1 cellular context compared by ENCODE assay signal in the genomic region with DNA sequence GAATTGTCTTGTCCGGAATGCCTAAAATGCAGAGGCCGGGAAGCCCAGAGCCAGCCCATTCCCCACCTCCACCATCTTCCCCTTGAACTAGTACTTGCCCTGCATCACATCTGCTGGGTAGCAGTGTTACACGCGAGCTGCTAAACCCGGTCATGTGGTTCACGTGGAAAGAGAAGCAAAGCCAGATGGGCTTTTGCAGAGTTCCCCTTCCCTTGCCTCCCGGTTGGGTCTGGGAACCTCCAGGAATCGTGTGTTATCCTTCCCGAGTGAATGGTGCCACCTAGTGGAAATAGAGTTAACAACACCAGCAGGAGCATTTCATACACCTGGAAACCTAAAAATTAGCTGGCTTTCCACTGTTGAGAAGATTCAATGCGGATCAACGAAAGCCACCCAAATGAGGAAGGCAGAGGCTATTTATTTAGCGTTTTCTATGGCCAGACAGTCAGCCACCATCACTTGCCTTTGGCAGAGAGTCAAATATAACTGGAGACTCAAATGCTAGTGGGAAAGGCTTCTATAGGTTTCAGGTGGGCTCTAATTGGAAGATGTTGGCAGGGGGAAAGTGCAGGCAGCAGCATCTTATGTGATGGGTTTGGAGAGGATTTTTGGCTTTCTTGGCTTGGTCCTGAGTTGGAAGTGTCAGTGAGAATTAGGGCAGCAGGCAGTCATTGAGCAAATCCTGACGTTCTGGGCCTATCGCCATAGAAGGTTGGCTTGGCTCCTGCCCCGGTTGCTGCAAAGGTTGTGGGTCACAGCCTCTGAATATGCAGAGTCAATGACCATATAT.
TF ChIP-seq lines count a peak whose summit lies in the region.

No MANE protein-coding gene starts in this region.

TF ChIP-seq in K562, 482 proteins besides CTCF, POLR2A, EP300 and RAD21 (continued from another document and continues in another):
- TF ChIP-seq, protein P1, sequence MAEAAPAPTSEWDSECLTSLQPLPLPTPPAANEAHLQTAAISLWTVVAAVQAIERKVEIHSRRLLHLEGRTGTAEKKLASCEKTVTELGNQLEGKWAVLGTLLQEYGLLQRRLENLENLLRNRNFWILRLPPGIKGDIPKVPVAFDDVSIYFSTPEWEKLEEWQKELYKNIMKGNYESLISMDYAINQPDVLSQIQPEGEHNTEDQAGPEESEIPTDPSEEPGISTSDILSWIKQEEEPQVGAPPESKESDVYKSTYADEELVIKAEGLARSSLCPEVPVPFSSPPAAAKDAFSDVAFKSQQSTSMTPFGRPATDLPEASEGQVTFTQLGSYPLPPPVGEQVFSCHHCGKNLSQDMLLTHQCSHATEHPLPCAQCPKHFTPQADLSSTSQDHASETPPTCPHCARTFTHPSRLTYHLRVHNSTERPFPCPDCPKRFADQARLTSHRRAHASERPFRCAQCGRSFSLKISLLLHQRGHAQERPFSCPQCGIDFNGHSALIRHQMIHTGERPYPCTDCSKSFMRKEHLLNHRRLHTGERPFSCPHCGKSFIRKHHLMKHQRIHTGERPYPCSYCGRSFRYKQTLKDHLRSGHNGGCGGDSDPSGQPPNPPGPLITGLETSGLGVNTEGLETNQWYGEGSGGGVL (CRISPR knock-in tag; IDR thresholded peaks at IDR 0.05) = no peak
- TF ChIP-seq ZBTB7A (IDR thresholded peaks at IDR 0.05; ENCODE audit: borderline replicate concordance, control insufficient read depth, low read depth, low read length) (no peak), ILF3 (IDR thresholded peaks at IDR 0.05; ENCODE audit: borderline replicate concordance) (no peak), TBL1XR1 (IDR thresholded peaks at IDR 0.05; ENCODE audit: low read length in 2 of 2) (0 out of 4 replicates have a peak, but pooled peaks of 1 of the 2 experiments have one; percentile 12), ZNF77 (CRISPR knock-in tag; IDR thresholded peaks at IDR 0.05) (no peak), HMG20A (CRISPR knock-in tag; conservative IDR thresholded peaks at IDR 0.05) (no peak), HSF4 (CRISPR knock-in tag; IDR thresholded peaks at IDR 0.05; ENCODE audit: borderline replicate concordance) (no peak), ZNF232 (CRISPR knock-in tag; IDR thresholded peaks at IDR 0.05) (no peak), CBX3 (IDR thresholded peaks at IDR 0.05; ENCODE audit: borderline replicate concordance in 1 of 2, low read length in 2 of 2) (no peak), FOXA1 (IDR thresholded peaks at IDR 0.05; ENCODE audit: borderline replicate concordance) (no peak), SAFB (IDR thresholded peaks at IDR 0.05; ENCODE audit: borderline replicate concordance, low read depth, low read length) (no peak), ZNF57 (CRISPR knock-in tag; IDR thresholded peaks at IDR 0.05) (no peak), SP2 (IDR thresholded peaks at IDR 0.05; ENCODE audit: extremely low read depth, low read depth, low read length, poor library complexity, severe bottlenecking) (no peak), CHCHD3 (CRISPR knock-in tag; IDR thresholded peaks at IDR 0.05) (no peak), ARID1B (IDR thresholded peaks at IDR 0.05) (no peak), HNRNPH1 (optimal IDR thresholded peaks at IDR 0.05; ENCODE audit: low read depth, low read length) (no peak), TRIM24 (IDR thresholded peaks at IDR 0.05) (no peak), KLF6 (CRISPR knock-in tag; IDR thresholded peaks at IDR 0.05; ENCODE audit: borderline replicate concordance) (no peak), NR3C1 (CRISPR knock-in tag; IDR thresholded peaks at IDR 0.05) (no peak), TEAD4 (IDR thresholded peaks at IDR 0.05; ENCODE audit: low read length) (peak; percentile 44; the same call in 1 of the 2 replicates), TEAD4 (CRISPR knock-in tag; IDR thresholded peaks at IDR 0.05; ENCODE audit: borderline replicate concordance) (no peak; the same call in 1 of the 2 replicates), NFYB (IDR thresholded peaks at IDR 0.05; ENCODE audit: extremely low read depth, insufficient read length) (no peak), NBN (IDR thresholded peaks at IDR 0.05; ENCODE audit: low read depth) (no peak), PHF20 (IDR thresholded peaks at IDR 0.05; ENCODE audit: partially characterized antibody) (no peak)
- TF ChIP-seq, protein P2, sequence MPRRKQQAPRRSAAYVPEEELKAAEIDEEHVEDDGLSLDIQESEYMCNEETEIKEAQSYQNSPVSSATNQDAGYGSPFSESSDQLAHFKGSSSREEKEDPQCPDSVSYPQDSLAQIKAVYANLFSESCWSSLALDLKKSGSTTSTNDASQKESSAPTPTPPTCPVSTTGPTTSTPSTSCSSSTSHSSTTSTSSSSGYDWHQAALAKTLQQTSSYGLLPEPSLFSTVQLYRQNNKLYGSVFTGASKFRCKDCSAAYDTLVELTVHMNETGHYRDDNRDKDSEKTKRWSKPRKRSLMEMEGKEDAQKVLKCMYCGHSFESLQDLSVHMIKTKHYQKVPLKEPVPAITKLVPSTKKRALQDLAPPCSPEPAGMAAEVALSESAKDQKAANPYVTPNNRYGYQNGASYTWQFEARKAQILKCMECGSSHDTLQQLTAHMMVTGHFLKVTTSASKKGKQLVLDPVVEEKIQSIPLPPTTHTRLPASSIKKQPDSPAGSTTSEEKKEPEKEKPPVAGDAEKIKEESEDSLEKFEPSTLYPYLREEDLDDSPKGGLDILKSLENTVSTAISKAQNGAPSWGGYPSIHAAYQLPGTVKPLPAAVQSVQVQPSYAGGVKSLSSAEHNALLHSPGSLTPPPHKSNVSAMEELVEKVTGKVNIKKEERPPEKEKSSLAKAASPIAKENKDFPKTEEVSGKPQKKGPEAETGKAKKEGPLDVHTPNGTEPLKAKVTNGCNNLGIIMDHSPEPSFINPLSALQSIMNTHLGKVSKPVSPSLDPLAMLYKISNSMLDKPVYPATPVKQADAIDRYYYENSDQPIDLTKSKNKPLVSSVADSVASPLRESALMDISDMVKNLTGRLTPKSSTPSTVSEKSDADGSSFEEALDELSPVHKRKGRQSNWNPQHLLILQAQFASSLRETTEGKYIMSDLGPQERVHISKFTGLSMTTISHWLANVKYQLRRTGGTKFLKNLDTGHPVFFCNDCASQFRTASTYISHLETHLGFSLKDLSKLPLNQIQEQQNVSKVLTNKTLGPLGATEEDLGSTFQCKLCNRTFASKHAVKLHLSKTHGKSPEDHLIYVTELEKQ (CRISPR knock-in tag; IDR thresholded peaks at IDR 0.05) = no peak
- TF ChIP-seq, protein P3, sequence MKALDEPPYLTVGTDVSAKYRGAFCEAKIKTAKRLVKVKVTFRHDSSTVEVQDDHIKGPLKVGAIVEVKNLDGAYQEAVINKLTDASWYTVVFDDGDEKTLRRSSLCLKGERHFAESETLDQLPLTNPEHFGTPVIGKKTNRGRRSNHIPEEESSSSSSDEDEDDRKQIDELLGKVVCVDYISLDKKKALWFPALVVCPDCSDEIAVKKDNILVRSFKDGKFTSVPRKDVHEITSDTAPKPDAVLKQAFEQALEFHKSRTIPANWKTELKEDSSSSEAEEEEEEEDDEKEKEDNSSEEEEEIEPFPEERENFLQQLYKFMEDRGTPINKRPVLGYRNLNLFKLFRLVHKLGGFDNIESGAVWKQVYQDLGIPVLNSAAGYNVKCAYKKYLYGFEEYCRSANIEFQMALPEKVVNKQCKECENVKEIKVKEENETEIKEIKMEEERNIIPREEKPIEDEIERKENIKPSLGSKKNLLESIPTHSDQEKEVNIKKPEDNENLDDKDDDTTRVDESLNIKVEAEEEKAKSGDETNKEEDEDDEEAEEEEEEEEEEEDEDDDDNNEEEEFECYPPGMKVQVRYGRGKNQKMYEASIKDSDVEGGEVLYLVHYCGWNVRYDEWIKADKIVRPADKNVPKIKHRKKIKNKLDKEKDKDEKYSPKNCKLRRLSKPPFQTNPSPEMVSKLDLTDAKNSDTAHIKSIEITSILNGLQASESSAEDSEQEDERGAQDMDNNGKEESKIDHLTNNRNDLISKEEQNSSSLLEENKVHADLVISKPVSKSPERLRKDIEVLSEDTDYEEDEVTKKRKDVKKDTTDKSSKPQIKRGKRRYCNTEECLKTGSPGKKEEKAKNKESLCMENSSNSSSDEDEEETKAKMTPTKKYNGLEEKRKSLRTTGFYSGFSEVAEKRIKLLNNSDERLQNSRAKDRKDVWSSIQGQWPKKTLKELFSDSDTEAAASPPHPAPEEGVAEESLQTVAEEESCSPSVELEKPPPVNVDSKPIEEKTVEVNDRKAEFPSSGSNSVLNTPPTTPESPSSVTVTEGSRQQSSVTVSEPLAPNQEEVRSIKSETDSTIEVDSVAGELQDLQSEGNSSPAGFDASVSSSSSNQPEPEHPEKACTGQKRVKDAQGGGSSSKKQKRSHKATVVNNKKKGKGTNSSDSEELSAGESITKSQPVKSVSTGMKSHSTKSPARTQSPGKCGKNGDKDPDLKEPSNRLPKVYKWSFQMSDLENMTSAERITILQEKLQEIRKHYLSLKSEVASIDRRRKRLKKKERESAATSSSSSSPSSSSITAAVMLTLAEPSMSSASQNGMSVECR (CRISPR knock-in tag; IDR thresholded peaks at IDR 0.05) = 0 out of 2 replicates have a peak, but pooled peaks have one; percentile 25
- TF ChIP-seq, protein P4, sequence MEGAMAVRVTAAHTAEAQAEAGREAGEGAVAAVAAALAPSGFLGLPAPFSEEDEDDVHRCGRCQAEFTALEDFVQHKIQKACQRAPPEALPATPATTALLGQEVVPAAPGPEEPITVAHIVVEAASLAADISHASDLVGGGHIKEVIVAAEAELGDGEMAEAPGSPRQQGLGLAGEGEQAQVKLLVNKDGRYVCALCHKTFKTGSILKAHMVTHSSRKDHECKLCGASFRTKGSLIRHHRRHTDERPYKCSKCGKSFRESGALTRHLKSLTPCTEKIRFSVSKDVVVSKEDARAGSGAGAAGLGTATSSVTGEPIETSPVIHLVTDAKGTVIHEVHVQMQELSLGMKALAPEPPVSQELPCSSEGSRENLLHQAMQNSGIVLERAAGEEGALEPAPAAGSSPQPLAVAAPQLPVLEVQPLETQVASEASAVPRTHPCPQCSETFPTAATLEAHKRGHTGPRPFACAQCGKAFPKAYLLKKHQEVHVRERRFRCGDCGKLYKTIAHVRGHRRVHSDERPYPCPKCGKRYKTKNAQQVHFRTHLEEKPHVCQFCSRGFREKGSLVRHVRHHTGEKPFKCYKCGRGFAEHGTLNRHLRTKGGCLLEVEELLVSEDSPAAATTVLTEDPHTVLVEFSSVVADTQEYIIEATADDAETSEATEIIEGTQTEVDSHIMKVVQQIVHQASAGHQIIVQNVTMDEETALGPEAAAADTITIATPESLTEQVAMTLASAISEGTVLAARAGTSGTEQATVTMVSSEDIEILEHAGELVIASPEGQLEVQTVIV (CRISPR knock-in tag; IDR thresholded peaks at IDR 0.05; ENCODE audit: borderline replicate concordance) = no peak
- TF ChIP-seq, protein P5, sequence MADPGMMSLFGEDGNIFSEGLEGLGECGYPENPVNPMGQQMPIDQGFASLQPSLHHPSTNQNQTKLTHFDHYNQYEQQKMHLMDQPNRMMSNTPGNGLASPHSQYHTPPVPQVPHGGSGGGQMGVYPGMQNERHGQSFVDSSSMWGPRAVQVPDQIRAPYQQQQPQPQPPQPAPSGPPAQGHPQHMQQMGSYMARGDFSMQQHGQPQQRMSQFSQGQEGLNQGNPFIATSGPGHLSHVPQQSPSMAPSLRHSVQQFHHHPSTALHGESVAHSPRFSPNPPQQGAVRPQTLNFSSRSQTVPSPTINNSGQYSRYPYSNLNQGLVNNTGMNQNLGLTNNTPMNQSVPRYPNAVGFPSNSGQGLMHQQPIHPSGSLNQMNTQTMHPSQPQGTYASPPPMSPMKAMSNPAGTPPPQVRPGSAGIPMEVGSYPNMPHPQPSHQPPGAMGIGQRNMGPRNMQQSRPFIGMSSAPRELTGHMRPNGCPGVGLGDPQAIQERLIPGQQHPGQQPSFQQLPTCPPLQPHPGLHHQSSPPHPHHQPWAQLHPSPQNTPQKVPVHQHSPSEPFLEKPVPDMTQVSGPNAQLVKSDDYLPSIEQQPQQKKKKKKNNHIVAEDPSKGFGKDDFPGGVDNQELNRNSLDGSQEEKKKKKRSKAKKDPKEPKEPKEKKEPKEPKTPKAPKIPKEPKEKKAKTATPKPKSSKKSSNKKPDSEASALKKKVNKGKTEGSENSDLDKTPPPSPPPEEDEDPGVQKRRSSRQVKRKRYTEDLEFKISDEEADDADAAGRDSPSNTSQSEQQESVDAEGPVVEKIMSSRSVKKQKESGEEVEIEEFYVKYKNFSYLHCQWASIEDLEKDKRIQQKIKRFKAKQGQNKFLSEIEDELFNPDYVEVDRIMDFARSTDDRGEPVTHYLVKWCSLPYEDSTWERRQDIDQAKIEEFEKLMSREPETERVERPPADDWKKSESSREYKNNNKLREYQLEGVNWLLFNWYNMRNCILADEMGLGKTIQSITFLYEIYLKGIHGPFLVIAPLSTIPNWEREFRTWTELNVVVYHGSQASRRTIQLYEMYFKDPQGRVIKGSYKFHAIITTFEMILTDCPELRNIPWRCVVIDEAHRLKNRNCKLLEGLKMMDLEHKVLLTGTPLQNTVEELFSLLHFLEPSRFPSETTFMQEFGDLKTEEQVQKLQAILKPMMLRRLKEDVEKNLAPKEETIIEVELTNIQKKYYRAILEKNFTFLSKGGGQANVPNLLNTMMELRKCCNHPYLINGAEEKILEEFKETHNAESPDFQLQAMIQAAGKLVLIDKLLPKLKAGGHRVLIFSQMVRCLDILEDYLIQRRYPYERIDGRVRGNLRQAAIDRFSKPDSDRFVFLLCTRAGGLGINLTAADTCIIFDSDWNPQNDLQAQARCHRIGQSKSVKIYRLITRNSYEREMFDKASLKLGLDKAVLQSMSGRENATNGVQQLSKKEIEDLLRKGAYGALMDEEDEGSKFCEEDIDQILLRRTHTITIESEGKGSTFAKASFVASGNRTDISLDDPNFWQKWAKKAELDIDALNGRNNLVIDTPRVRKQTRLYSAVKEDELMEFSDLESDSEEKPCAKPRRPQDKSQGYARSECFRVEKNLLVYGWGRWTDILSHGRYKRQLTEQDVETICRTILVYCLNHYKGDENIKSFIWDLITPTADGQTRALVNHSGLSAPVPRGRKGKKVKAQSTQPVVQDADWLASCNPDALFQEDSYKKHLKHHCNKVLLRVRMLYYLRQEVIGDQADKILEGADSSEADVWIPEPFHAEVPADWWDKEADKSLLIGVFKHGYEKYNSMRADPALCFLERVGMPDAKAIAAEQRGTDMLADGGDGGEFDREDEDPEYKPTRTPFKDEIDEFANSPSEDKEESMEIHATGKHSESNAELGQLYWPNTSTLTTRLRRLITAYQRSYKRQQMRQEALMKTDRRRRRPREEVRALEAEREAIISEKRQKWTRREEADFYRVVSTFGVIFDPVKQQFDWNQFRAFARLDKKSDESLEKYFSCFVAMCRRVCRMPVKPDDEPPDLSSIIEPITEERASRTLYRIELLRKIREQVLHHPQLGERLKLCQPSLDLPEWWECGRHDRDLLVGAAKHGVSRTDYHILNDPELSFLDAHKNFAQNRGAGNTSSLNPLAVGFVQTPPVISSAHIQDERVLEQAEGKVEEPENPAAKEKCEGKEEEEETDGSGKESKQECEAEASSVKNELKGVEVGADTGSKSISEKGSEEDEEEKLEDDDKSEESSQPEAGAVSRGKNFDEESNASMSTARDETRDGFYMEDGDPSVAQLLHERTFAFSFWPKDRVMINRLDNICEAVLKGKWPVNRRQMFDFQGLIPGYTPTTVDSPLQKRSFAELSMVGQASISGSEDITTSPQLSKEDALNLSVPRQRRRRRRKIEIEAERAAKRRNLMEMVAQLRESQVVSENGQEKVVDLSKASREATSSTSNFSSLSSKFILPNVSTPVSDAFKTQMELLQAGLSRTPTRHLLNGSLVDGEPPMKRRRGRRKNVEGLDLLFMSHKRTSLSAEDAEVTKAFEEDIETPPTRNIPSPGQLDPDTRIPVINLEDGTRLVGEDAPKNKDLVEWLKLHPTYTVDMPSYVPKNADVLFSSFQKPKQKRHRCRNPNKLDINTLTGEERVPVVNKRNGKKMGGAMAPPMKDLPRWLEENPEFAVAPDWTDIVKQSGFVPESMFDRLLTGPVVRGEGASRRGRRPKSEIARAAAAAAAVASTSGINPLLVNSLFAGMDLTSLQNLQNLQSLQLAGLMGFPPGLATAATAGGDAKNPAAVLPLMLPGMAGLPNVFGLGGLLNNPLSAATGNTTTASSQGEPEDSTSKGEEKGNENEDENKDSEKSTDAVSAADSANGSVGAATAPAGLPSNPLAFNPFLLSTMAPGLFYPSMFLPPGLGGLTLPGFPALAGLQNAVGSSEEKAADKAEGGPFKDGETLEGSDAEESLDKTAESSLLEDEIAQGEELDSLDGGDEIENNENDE (IDR thresholded peaks at IDR 0.05; ENCODE audit: low read depth, low read length) = no peak
